Comparison of ENCODE assay signal across 8 cellular contexts in the genomic region with DNA sequence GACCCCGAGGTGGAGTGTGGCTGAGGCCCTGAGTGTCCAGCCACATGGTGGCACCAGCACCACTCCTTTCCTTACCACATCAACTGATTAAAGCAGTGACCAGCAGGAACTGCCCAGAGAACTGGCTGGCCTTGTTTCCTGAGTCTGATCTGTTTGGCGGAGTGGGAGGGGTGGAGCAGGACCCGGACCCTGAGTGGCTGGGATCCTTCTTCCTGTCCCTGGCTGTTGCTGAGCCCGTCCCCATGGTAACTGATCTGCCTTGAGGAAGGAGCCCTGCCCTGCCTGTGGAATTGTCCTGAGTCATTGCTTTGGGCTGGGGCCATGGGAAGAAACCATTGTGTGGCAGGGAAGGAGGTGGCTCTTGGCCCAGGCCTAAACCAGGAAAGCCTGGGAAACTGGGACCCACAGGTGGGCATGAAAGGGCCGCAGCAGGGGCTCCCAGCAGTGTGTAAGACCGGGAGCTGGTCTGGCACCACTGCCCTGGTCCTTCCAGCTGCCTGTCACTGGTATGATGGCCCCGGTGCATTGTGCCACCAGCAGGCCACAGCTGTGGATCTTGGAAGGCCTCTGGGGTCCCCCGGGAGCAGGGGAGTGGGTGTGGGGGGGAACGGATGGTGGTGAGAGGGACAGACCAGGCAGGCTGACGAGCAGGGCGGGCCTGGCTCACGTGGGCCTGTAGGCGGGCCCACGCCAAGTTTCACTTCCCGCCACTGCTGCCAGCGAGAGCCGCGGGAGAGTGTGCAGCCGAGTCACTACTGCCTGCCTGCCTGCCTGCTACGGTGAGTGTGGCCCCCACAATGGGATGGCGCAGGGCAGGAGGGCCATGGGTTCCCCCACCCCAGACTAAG. TPM values are rescaled to one million over a fixed set of nuclear protein-coding genes. Genes with fewer than 3 reads are reported as not detected.
DNase-seq lines count a peak whose midpoint lies in the region; ATAC-seq and TF ChIP-seq lines count a peak whose summit lies in the region.

No MANE protein-coding gene starts in this region.

- TF ChIP-seq CTCF in choroid plexus epithelial cell (conservative IDR thresholded peaks at IDR 0.05; ENCODE audit: low read depth, low read length) (peak; percentile 72), kidney epithelial cell (IDR thresholded peaks at IDR 0.05; ENCODE audit: insufficient read depth, low read length, poor library complexity, severe bottlenecking) (peak; percentile 81)

- peaks cover 46% of the 10 kb centered on the region for H3K79me2 ChIP-seq in ACC112 (ENCODE audit: control insufficient read depth, insufficient read depth, low read length, unreplicated experiment)

- ATAC-seq in HG03064 (IDR thresholded peaks at IDR 0.05; ENCODE audit: low read depth, unreplicated experiment) = peak; percentile 73

- peak overlapping the region; percentile 97 for H3K27ac ChIP-seq in ACC112 (ENCODE audit: low read depth, low read length)

- peaks cover 49% of the 10 kb centered on the region for H3K4me1 ChIP-seq in ACC112 (ENCODE audit: control insufficient read depth, insufficient read depth, low read length, unreplicated experiment)

- no peaks in the 10 kb centered on the region for H3K27me3 ChIP-seq in ACC112 (ENCODE audit: insufficient read depth, low read length)
- H3K27me3 ChIP-seq in kidney epithelial cell (ENCODE audit: control insufficient read depth, insufficient read depth, low read length) = no peaks in the 10 kb centered on the region

- DNase-seq in NCI-H2227 treated with DMSO at 0.1 percent for 48 hours (lab: John Stamatoyannopoulos, UW) (peak; percentile 87), choroid plexus epithelial cell (ENCODE audit: low read depth) (peak; percentile 100), kidney epithelial cell (ENCODE audit: low read depth) (peak; percentile 100)
- peak; percentile 57 to 61 for DNase-seq in activated CD4-positive, alpha-beta T cell treated with anti-CD3 and anti-CD28 coated beads for 24 hours (ENCODE audit: low read depth in 2 of 2)
- DNase-seq in stimulated activated CD4-positive, alpha-beta T cell treated with anti-CD3 and anti-CD28 coated beads, Interleukin-15, amount 100 ng/mL, for 1 hour (ENCODE audit: low read depth in 1 of 2, low spot score in 1 of 2) = peak; percentile 59 to 70

- peak overlapping the region; percentile 84 for H3K4me3 ChIP-seq in ACC112 (ENCODE audit: low read depth, low read length)
- peak overlapping the region; percentile 56 for H3K4me3 ChIP-seq in choroid plexus epithelial cell (ENCODE audit: low read depth, low read length)
- peak overlapping the region; percentile 27 for H3K4me3 ChIP-seq in kidney epithelial cell (ENCODE audit: low read depth, low read length)

- peak; percentile 97 for TF ChIP-seq POLR2A in GM18526 (IDR thresholded peaks at IDR 0.05; ENCODE audit: extremely low read depth, insufficient read length)

- no peak overlapping the region for H2AFZ ChIP-seq in ACC112 (ENCODE audit: low read length, unreplicated experiment)

- H3K36me3 ChIP-seq in ACC112 (ENCODE audit: insufficient read depth, low read length) = peaks cover 8% of the 10 kb centered on the region
- no peaks in the 10 kb centered on the region for H3K36me3 ChIP-seq in kidney epithelial cell (ENCODE audit: control insufficient read depth, insufficient read depth, low read length)

RNA-seq across cellular contexts. Expression of a gene that starts 19.2 kb away (rescaled TPM):
- total RNA-seq in kidney epithelial cell = 5.7 and 6.8 TPM in 2 replicates

RNA-seq across cellular contexts. Expression of a gene that starts 25.7 kb away (rescaled TPM):
- 374 and 462 TPM in 2 replicates for total RNA-seq in kidney epithelial cell

RNA-seq across cellular contexts. Expression of a gene that starts 25.8 kb away (rescaled TPM):
- 39.2 and 46.4 TPM in 2 replicates for total RNA-seq in kidney epithelial cell

RNA-seq across cellular contexts. Expression of a gene that starts 35.9 kb away (rescaled TPM):
- 115 and 137 TPM in 2 replicates for total RNA-seq in kidney epithelial cell

RNA-seq across cellular contexts. Expression of a gene that starts 38.2 kb away (rescaled TPM):
- 231 and 248 TPM in 2 replicates for total RNA-seq in kidney epithelial cell

Comparison
In these comparisons a context has a peak if more than half of its experiments do, and no peak if none do; other contexts are left out.
1. Peak in every context shown above with its lines: DNase-seq, ATAC-seq, H3K4me3 ChIP-seq and H3K27ac ChIP-seq.
2. H3K4me3 ChIP-seq: peak in every context shown above with its lines; median percentile 84 in ACC112; 56 in choroid plexus epithelial cell; 27 in kidney epithelial cell.